In the genomic region with DNA sequence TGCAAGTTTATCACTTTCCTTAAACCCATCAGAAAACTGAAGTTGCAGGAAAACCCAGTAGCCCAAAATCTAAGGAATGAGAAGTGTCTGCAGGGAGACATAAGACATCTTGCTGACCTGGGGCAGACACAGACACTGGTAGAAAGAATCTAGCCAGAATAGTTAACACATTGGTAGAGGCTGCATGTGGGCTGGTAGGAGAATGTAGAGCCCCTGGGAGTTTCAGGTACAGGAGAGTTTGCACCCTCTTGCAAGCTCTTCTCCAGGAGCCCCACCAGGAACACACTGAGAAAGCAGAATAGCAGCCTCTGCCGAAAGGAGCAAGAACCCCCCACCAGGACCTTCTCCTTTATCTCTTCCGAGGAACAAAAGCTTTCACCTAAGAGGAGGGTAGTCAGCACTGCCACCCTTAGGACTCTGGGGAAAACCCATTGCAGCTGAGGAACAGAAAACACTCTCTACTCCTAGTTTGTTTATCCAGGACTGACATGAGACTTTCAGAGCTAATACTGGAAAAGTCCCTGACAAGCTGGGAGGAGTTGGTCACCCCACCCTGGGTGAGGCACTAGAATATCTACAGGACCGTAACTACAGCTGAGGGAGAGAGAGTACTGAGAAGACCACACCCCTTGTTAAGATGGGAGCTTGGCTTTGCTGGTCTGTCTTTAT, we compare ENCODE assay signal across 21 cellular contexts. TPM values are rescaled to one million over a fixed set of nuclear protein-coding genes. Genes with fewer than 3 reads are reported as not detected.
DNase-seq lines count a peak whose midpoint lies in the region; ATAC-seq and TF ChIP-seq lines count a peak whose summit lies in the region.
"Had no signal": no experiment of that assay in that cellular context is flagged by ENCODE, and none has a peak within 500 bp of the region (broad histone marks: within the 10 kb centered on the region; RNA-seq: fewer than 3 reads in every experiment).

No MANE protein-coding gene starts in this region.

- H3K4me3 ChIP-seq in breast epithelium: no peak overlapping the region
- H3K4me3 ChIP-seq: adrenal gland, cardiac muscle cell, left ventricle myocardium inferior, thyroid gland had no signal

- intact Hi-C loops in activated B cell treated with CpG ODN at 0.5 μM for 24 hours (cut with micrococcal nuclease) (no loop called here), breast epithelium (cut with DNase I; ENCODE audit: low total_unique reads) (no loop called here)

- H3K27me3 Mint-ChIP-seq in activated B cell treated with CpG ODN at 0.5 μM for 24 hours: no peaks in the 10 kb centered on the region

- CTCF ChIA-PET in activated B cell treated with CpG ODN at 0.5 μM for 24 hours (lab: Charles Lee): interaction anchor here (0.7 kb wide), 1 partner anchor 9 kb away, joined by 3 read pairs; no protein-coding TSS in a partner anchor

- POLR2A ChIA-PET in activated B cell treated with CpG ODN at 0.5 μM for 24 hours (lab: Charles Lee): interaction anchor here (1.4 kb wide), 1 partner anchor 10 kb away, joined by 14 read pairs; a partner anchor contains a TSS

- no peaks in the 10 kb centered on the region for H3K36me3 Mint-ChIP-seq in activated B cell treated with CpG ODN at 0.5 μM for 24 hours (ENCODE audit: low read depth)
- H3K36me3 Mint-ChIP-seq: stimulated activated effector memory CD8-positive, alpha-beta T cell treated with anti-CD3 and anti-CD28 coated beads, Interleukin-12 subunit alpha, Interleukin-12 subunit beta, amount 100 ng/mL, for 72 hours had no signal

- H3K4me1 ChIP-seq in breast epithelium: no peaks in the 10 kb centered on the region
- H3K4me1 ChIP-seq: adrenal gland, left ventricle myocardium inferior, thyroid gland had no signal

- TF ChIP-seq CTCF in activated B cell treated with CpG ODN at 0.5 μM for 24 hours (IDR thresholded peaks at IDR 0.05) (no peak), breast epithelium (IDR thresholded peaks at IDR 0.05) (no peak)

- H3K36me3 ChIP-seq in breast epithelium: no peaks in the 10 kb centered on the region
- H3K36me3 ChIP-seq: adrenal gland, cardiac muscle cell, left ventricle myocardium inferior, neutrophil, thyroid gland had no signal

- H3K9me3 Mint-ChIP-seq in activated B cell treated with CpG ODN at 0.5 μM for 24 hours: peaks cover 3% of the 10 kb centered on the region
- H3K9me3 Mint-ChIP-seq: stimulated activated effector memory CD8-positive, alpha-beta T cell treated with anti-CD3 and anti-CD28 coated beads, Interleukin-12 subunit alpha, Interleukin-12 subunit beta, amount 100 ng/mL, for 72 hours had no signal

- H3K4me1 Mint-ChIP-seq in activated B cell treated with CpG ODN at 0.5 μM for 24 hours: peaks cover 11% of the 10 kb centered on the region
- H3K4me1 Mint-ChIP-seq: stimulated activated effector memory CD8-positive, alpha-beta T cell treated with anti-CD3 and anti-CD28 coated beads, Interleukin-12 subunit alpha, Interleukin-12 subunit beta, amount 100 ng/mL, for 72 hours had no signal

- DNase-seq in ACHN: peak; percentile 73
- no peak for DNase-seq in activated B cell treated with CpG ODN at 0.5 μM for 24 hours
- DNase-seq in stimulated activated CD8-positive, alpha-beta memory T cell treated with anti-CD3 and anti-CD28 coated beads, Interleukin-4, amount 100 ng/mL, for 48 hours: no peak
- no peak for DNase-seq in mesenteric fat pad (ENCODE audit: low spot score)
- DNase-seq in substantia nigra (lab: John Stamatoyannopoulos, UW): no peak
- DNase-seq in breast epithelium (ENCODE audit: low spot score in 2 of 2): no peak
- DNase-seq: 8988T; activated CD4-positive, alpha-beta T cell treated with anti-CD3 and anti-CD28 coated beads for 1 hour; activated effector memory CD4-positive, alpha-beta T cell treated with Interleukin-2 at 50 U/mL for 16 hours; adrenal gland; DMS153; left ventricle myocardium inferior; NCI-H1048; PC-3 had no signal

- no peak overlapping the region for H3K4me3 Mint-ChIP-seq in activated B cell treated with CpG ODN at 0.5 μM for 24 hours
- H3K4me3 Mint-ChIP-seq: stimulated activated effector memory CD8-positive, alpha-beta T cell treated with anti-CD3 and anti-CD28 coated beads, Interleukin-12 subunit alpha, Interleukin-12 subunit beta, amount 100 ng/mL, for 72 hours had no signal

- no peak for TF ChIP-seq POLR2A in breast epithelium (IDR thresholded peaks at IDR 0.05)

- in situ Hi-C loops in ACHN (cut with HindIII; ENCODE audit: low pct_ligation_motif_present, low pct_unique_long_range_greater_than_20kb, low sequenced_read_pairs): no loop called here

- H3K9me3 ChIP-seq in breast epithelium: no peaks in the 10 kb centered on the region
- H3K9me3 ChIP-seq: adrenal gland, left ventricle myocardium inferior, neutrophil, thyroid gland had no signal

- ATAC-seq in GM21423 (IDR thresholded peaks at IDR 0.05; ENCODE audit: unreplicated experiment) (peak; percentile 58), HG03095 (IDR thresholded peaks at IDR 0.05; ENCODE audit: unreplicated experiment) (peak; percentile 54), activated B cell treated with CpG ODN at 0.5 μM for 24 hours (ENCODE audit: low read depth) (peak; percentile 21)
- ATAC-seq: PC-3; stimulated activated effector memory CD8-positive, alpha-beta T cell treated with anti-CD3 and anti-CD28 coated beads, Interleukin-12 subunit alpha, Interleukin-12 subunit beta, amount 100 ng/mL, for 72 hours had no signal

- H3K27ac ChIP-seq in substantia nigra (ENCODE audit: low read depth, low read length, poor library complexity, severe bottlenecking) (no peak overlapping the region), breast epithelium (no peak overlapping the region)
- H3K27ac ChIP-seq: adrenal gland, C4-2B, cardiac muscle cell, left ventricle myocardium inferior, neutrophil, thyroid gland had no signal

- no peaks in the 10 kb centered on the region for H3K27me3 ChIP-seq in breast epithelium
- H3K27me3 ChIP-seq: adrenal gland, cardiac muscle cell, neutrophil, thyroid gland had no signal

- no peak overlapping the region for H3K27ac Mint-ChIP-seq in activated B cell treated with CpG ODN at 0.5 μM for 24 hours
- H3K27ac Mint-ChIP-seq: stimulated activated effector memory CD8-positive, alpha-beta T cell treated with anti-CD3 and anti-CD28 coated beads, Interleukin-12 subunit alpha, Interleukin-12 subunit beta, amount 100 ng/mL, for 72 hours had no signal

RNA-seq across cellular contexts. Expression of a gene that starts 10.6 kb away (rescaled TPM):
- total RNA-seq in activated B cell treated with CpG ODN at 0.5 μM for 24 hours (17.1 and 18.4 TPM in 2 replicates), mesenteric fat pad (40.5 TPM), breast epithelium (100 to 1,000 TPM in 1 of 3 donors, 10 to 100 TPM in 2; 49.1 to 113 (median 56.0) TPM)
